Comparison of ENCODE assay signal across 10 cellular contexts in genomic region chrX:76517544-76517943, GRCh38.
"Had no signal": no experiment of that assay in that cellular context is flagged by ENCODE, and none has a peak within 500 bp of the region (broad histone marks: within the 10 kb centered on the region; RNA-seq: fewer than 3 reads in every experiment).

No MANE protein-coding gene starts in this region.

- H3K4me3 Mint-ChIP-seq: GM23338, H9 had no signal

- H3K27ac ChIP-seq: HL-60, KMS-11 had no signal

- H3K4me1 Mint-ChIP-seq: GM23338, H9 had no signal

- H3K4me2 ChIP-seq: GM23338, KMS-11 had no signal

- H3K9ac ChIP-seq: KMS-11 had no signal

- ATAC-seq: GM23338 had no signal

- H3K4me3 ChIP-seq: GM23338 had no signal

- H2AFZ ChIP-seq: GM23338 had no signal

- FAIRE-seq: H1, H54 had no signal

- DNase-seq: H9, HCEC 1CT, IMR-90, Karpas-422, KBM-7 had no signal

- H3K27ac Mint-ChIP-seq: GM23338, H9 had no signal
